In genomic region chr19:7652061-7652641, GRCh38 we compare ENCODE assay signal across 8 cellular contexts. TPM values are rescaled to one million over a fixed set of nuclear protein-coding genes. Genes with fewer than 3 reads are reported as not detected.
DNase-seq lines count a peak whose midpoint lies in the region; ATAC-seq and TF ChIP-seq lines count a peak whose summit lies in the region.

No MANE protein-coding gene starts in this region.

- BruUV-seq in PC-9 (replicated peaks; lab: Mats Ljungman, UMichigan) = no TSS peak

- no peaks in the 10 kb centered on the region for H4K20me1 ChIP-seq in PC-9 (ENCODE audit: insufficient read depth)

- no peaks in the 10 kb centered on the region for H3K9me2 ChIP-seq in PC-9 (ENCODE audit: insufficient read depth)

- H3K4me2 ChIP-seq in PC-9 = peak overlapping the region; percentile 74

- peaks cover 26% of the 10 kb centered on the region for H3K4me1 ChIP-seq in PC-9 (replicated peaks; ENCODE audit: insufficient read depth)
- H3K4me1 ChIP-seq in muscle layer of duodenum (ENCODE audit: control insufficient read depth in 1 of 2, insufficient read depth in 2 of 2, low read length in 2 of 2) = no peaks in the 10 kb centered on the region

- H3K27me3 ChIP-seq in PC-9 (ENCODE audit: insufficient read depth, low read depth) = no peaks in the 10 kb centered on the region
- H3K27me3 ChIP-seq in muscle layer of duodenum (ENCODE audit: low read depth, low read length) = no peaks in the 10 kb centered on the region

- CTCF ChIA-PET in PC-9 (lab: Charles Lee) = interaction anchor here (0.6 to 1.0 kb wide), 2 partner anchors 23 to 29 kb away, joined by 3 to 6 read pairs; partner anchors contain the start of genes PET100, TRAPPC5 and XAB2

- no peak overlapping the region for H2AFZ ChIP-seq in PC-9

- POLR2A ChIA-PET in PC-9 (lab: Charles Lee; ENCODE audit: unreplicated experiment) = interaction anchor here (0.7 kb wide), 1 partner anchor 108 kb away, joined by 8 read pairs; no protein-coding TSS in a partner anchor

- intact Hi-C loops in PC-9 (cut with micrococcal nuclease; ENCODE audit: unreplicated experiment) = loop anchor here (1.0 kb wide), 1 partner anchor 147 kb away; no protein-coding TSS in a partner anchor

- DNase-seq in DMS153 (lab: John Stamatoyannopoulos, UW) (peak; percentile 80), PC-9 (peak; percentile 91 to 98), epithelial cell of proximal tubule (ENCODE audit: low read depth) (no peak)
- peak; percentile 91 for DNase-seq in activated T-cell treated with anti-CD3 and anti-CD28 coated beads, Interleukin-2, amount 50 U/mL, for 1 hour
- peak; percentile 69 to 81 for DNase-seq in stimulated activated CD8-positive, alpha-beta memory T cell treated with anti-CD3 and anti-CD28 coated beads, Interleukin-7, amount 100 ng/mL, for 1 hour (ENCODE audit: low read depth in 2 of 2)

- H3K9me3 ChIP-seq in PC-9 (ENCODE audit: insufficient read depth, low read depth) = no peaks in the 10 kb centered on the region
- H3K9me3 ChIP-seq in muscle layer of duodenum (ENCODE audit: control insufficient read depth in 1 of 2, low read length in 2 of 2) = no peaks in the 10 kb centered on the region

- no peak for ATAC-seq in HG02938 (IDR thresholded peaks at IDR 0.05; ENCODE audit: unreplicated experiment)

- H3K79me2 ChIP-seq in PC-9 (ENCODE audit: low read depth) = no peaks in the 10 kb centered on the region

- H3F3A ChIP-seq in PC-9 (ENCODE audit: insufficient read depth, low read depth) = peaks cover 28% of the 10 kb centered on the region

- TF ChIP-seq CTCF in PC-9 (conservative IDR thresholded peaks at IDR 0.05) (peak; percentile 99), epithelial cell of proximal tubule (conservative IDR thresholded peaks at IDR 0.05; ENCODE audit: low read depth, low read length) (peak; percentile 96)

- TF ChIP-seq RAD21 in Ishikawa (IDR thresholded peaks at IDR 0.05; ENCODE audit: low read depth) = peak; percentile 64

- no peak for TF ChIP-seq EP300 in Ishikawa (IDR thresholded peaks at IDR 0.05; ENCODE audit: borderline replicate concordance)

- H3K36me3 ChIP-seq in PC-9 (ENCODE audit: low read depth) (no peaks in the 10 kb centered on the region), muscle layer of duodenum (ENCODE audit: control insufficient read depth in 1 of 2, insufficient read depth in 2 of 2, low read length in 2 of 2) (no peaks in the 10 kb centered on the region)

- H3K4me3 ChIP-seq in PC-9 (peak overlapping the region; percentile 25; the same call in 1 of the 2 replicates), epithelial cell of proximal tubule (ENCODE audit: low read depth, low read length) (peak overlapping the region; percentile 38), muscle layer of duodenum (ENCODE audit: low read depth in 1 of 2, low read length in 2 of 2) (peak overlapping the region; percentile 23 to 48)

- H3K27ac ChIP-seq in PC-9 (peak overlapping the region; percentile 73), muscle layer of duodenum (ENCODE audit: low read length) (no peak overlapping the region)

TF ChIP-seq in Ishikawa, 13 proteins besides CTCF, POLR2A, EP300 and RAD21:
- TF ChIP-seq NFIC (IDR thresholded peaks at IDR 0.05) = no peak
- 0 out of 2 replicates have a peak, but pooled peaks have one; percentile 19 for TF ChIP-seq TCF12 (IDR thresholded peaks at IDR 0.05; ENCODE audit: low read depth)
- peak; percentile 34; the same call in 1 of the 2 replicates for TF ChIP-seq MAX (IDR thresholded peaks at IDR 0.05)
- TF ChIP-seq CREB1 (IDR thresholded peaks at IDR 0.05; ENCODE audit: low read depth) = no peak

RNA-seq across cellular contexts. Expression of gene STXBP2, which starts 15.2 kb away (rescaled TPM):
- total RNA-seq in PC-9 (2021) (148 and 201 TPM in 2 replicates), epithelial cell of proximal tubule (49.4 and 51.2 TPM in 2 replicates)

RNA-seq across cellular contexts. Expression of gene RETN, which starts 16.7 kb away (rescaled TPM):
- total RNA-seq in PC-9 (2021) = not detected in 2 replicates
- total RNA-seq in epithelial cell of proximal tubule = not detected in 2 replicates

RNA-seq across cellular contexts. Expression of gene PCP2, which starts 18.6 kb away (rescaled TPM):
- total RNA-seq in PC-9 (2021) (0.92 and 1.0 TPM in 2 replicates), epithelial cell of proximal tubule (not detected in 2 replicates)

RNA-seq across cellular contexts. Expression of gene PET100, which starts 22.6 kb away (rescaled TPM):
- total RNA-seq in PC-9 (2021) (149 and 222 TPM in 2 replicates), epithelial cell of proximal tubule (33.9 and 62.7 TPM in 2 replicates)

RNA-seq across cellular contexts. Expression of gene XAB2, which starts 22.8 kb away (rescaled TPM):
- total RNA-seq in PC-9 (2021) = 44.9 and 51.3 TPM in 2 replicates
- 44.1 and 47.9 TPM in 2 replicates for total RNA-seq in epithelial cell of proximal tubule
